Comparison of ENCODE assay signal across 23 cellular contexts in the genomic region with DNA sequence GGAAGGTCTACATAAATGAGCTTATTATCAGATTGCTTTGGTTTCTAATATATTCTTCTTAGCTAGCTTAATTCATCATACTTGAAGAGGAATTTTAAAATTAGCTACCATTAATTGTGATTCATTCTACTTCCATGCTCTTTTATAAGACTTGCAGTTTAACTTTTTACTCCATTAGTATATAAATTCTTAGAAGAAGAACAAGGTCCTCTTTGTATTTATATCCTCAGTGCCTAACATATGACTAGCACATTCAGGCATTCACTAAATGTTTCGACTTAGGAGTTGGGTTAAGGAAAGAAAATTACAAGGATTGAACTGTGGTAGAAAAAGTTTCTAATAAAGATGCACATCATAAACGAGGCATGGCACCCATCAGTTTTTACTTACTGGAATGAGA.
"Had no signal": no experiment of that assay in that cellular context is flagged by ENCODE, and none has a peak within 500 bp of the region (broad histone marks: within the 10 kb centered on the region; RNA-seq: fewer than 3 reads in every experiment).

No MANE protein-coding gene starts in this region.

- H3K27ac Mint-ChIP-seq: mesothelial cell of epicardium; naive thymus-derived CD4-positive, alpha-beta T cell; nephron; neural progenitor cell; progenitor cell of endocrine pancreas; stimulated activated effector memory CD8-positive, alpha-beta T cell treated with anti-CD3 and anti-CD28 coated beads, Interleukin-12 subunit alpha, Interleukin-12 subunit beta, amount 100 ng/mL, for 72 hours had no signal

- DNase-seq: dermis blood vessel endothelial cell; effector memory CD4-positive, alpha-beta T cell; hypothalamus; kidney; left cardiac atrium; left lung; naive thymus-derived CD4-positive, alpha-beta T cell; stimulated activated CD4-positive, alpha-beta T cell treated with anti-CD3 and anti-CD28 coated beads, Interleukin-2, amount 100 ng/mL, for 24 hours; stimulated activated CD4-positive, alpha-beta T cell treated with anti-CD3 and anti-CD28 coated beads, Interleukin-4, amount 100 ng/mL, for 24 hours; stimulated activated naive CD4-positive, alpha-beta T cell treated with Interleukin-2 at 50 U/mL for 16 hours; stomach; thyroid gland had no signal

- H3K9me3 ChIP-seq: right atrium auricular region, thyroid gland, vagina had no signal

- H3K4me1 Mint-ChIP-seq: mesothelial cell of epicardium; naive thymus-derived CD4-positive, alpha-beta T cell; nephron; neural progenitor cell; stimulated activated effector memory CD8-positive, alpha-beta T cell treated with anti-CD3 and anti-CD28 coated beads, Interleukin-12 subunit alpha, Interleukin-12 subunit beta, amount 100 ng/mL, for 72 hours had no signal

- H3K27ac ChIP-seq: coronary artery, esophagus muscularis mucosa, left lung, neural progenitor cell, parathyroid adenoma, right atrium auricular region, stomach, thyroid gland, vagina had no signal

- H3K36me3 Mint-ChIP-seq: naive thymus-derived CD4-positive, alpha-beta T cell; neural progenitor cell; stimulated activated effector memory CD8-positive, alpha-beta T cell treated with anti-CD3 and anti-CD28 coated beads, Interleukin-12 subunit alpha, Interleukin-12 subunit beta, amount 100 ng/mL, for 72 hours had no signal

- H3K27me3 Mint-ChIP-seq: naive thymus-derived CD4-positive, alpha-beta T cell; progenitor cell of endocrine pancreas had no signal

- H3K79me2 ChIP-seq: parathyroid adenoma had no signal

- H3K27me3 ChIP-seq: esophagus muscularis mucosa, left lung, neural progenitor cell, right atrium auricular region, stomach, thyroid gland, vagina had no signal

- H3K4me3 ChIP-seq: coronary artery, esophagus muscularis mucosa, left lung, neural progenitor cell, right atrium auricular region, stomach, thyroid gland, vagina had no signal

- H3K4me1 ChIP-seq: esophagus muscularis mucosa, left lung, neural progenitor cell, parathyroid adenoma, right atrium auricular region, stomach, thyroid gland, vagina had no signal

- H3K9ac ChIP-seq: neural progenitor cell, parathyroid adenoma had no signal

- H3K4me3 Mint-ChIP-seq: mesothelial cell of epicardium; naive thymus-derived CD4-positive, alpha-beta T cell; nephron; neural progenitor cell; stimulated activated effector memory CD8-positive, alpha-beta T cell treated with anti-CD3 and anti-CD28 coated beads, Interleukin-12 subunit alpha, Interleukin-12 subunit beta, amount 100 ng/mL, for 72 hours had no signal

- H2AFZ ChIP-seq: neural progenitor cell, parathyroid adenoma had no signal

- ATAC-seq: left cardiac atrium; left lung; naive thymus-derived CD4-positive, alpha-beta T cell; sciatic nerve; stimulated activated effector memory CD8-positive, alpha-beta T cell treated with anti-CD3 and anti-CD28 coated beads, Interleukin-12 subunit alpha, Interleukin-12 subunit beta, amount 100 ng/mL, for 72 hours had no signal

- H3K36me3 ChIP-seq: esophagus muscularis mucosa, left lung, neural progenitor cell, right atrium auricular region, stomach, thyroid gland, vagina had no signal

- H3K4me2 ChIP-seq: neural progenitor cell had no signal
